14 cellular contexts compared by ENCODE assay signal in the genomic region with DNA sequence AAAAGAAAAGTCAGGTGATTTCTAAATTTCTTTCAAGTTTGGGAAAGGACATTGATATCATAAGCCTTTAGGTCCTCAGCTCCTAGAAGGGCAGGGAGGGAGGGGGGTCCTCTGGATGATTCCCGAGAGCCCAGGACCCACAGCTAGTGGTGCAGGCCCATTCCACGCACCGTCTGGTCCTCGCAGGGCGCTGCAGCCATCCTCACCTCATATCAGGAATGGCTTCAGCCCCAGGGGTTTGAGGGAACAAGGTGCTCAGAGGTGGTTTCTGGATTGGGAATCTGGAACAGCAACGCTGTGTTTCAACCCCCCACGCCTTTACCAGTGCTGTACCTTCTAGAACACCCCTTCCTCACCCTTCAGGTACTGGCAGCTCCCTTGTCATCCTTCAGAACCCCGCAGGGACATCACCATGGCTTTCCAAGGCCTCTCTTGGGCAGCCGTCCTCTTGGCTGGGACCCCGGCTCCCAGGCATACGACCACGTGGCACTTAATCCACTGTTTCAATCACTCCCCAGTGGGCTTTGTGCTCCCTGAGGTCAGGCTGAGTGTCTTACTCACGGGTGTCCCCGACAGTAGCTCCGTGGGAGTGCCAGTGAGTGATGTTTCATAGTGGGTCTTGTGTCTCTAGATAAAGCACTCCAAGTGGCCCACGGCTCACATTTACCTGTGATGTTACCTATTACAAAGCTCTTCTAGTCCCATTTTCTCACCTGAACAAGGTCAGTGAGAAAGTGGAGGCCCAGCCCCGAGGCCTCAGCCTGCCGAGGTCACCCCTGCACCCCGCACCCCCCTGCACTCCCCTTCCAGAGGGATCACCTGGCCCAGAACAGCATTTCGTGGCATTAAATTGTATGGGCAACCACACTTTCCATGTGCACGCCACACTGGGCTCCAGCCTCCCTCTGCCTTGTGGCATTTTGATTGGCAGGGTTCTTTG.
"Had no signal": no experiment of that assay in that cellular context is flagged by ENCODE, and none has a peak within 500 bp of the region (broad histone marks: within the 10 kb centered on the region; RNA-seq: fewer than 3 reads in every experiment).

No MANE protein-coding gene starts in this region.

- H3K27ac Mint-ChIP-seq: activated CD4-positive, alpha-beta T cell treated with anti-CD3 and anti-CD28 coated beads, Interleukin-2, amount 10 ng/mL, durations not matched to agents 7 days and 5 days; activated naive CD8-positive, alpha-beta T cell; activated T-cell treated with anti-CD3 and anti-CD28 coated beads, Interleukin-2, amount 50 U/mL, for 72 hours; dendritic cell treated with granulocyte-macrophage colony-stimulating factor and Interleukin-4, amounts not matched to agents 40 ng/mL and 50 ng/mL, for 4 days; effector memory CD8-positive, alpha-beta T cell; stimulated activated naive CD8-positive, alpha-beta T cell treated with anti-CD3 and anti-CD28 coated beads, Interleukin-15, Interleukin-2, amounts not matched to agents 100 ng/mL and 50 ng/mL, for 24 hours; T-helper 1 cell treated with Interleukin-12 subunit alpha and Interleukin-12 subunit beta and Interleukin-4 antibody, amounts not matched to agents 30 μg/mL and 1 μg/mL, for 36 hours had no signal

- H3K36me3 ChIP-seq: upper lobe of left lung had no signal

- H3K9me3 ChIP-seq: upper lobe of left lung had no signal

- H3K27ac ChIP-seq: foreskin keratinocyte, skin epidermis, upper lobe of left lung had no signal

- H3K36me3 Mint-ChIP-seq: activated naive CD8-positive, alpha-beta T cell had no signal

- H3K4me3 Mint-ChIP-seq: activated CD4-positive, alpha-beta T cell treated with anti-CD3 and anti-CD28 coated beads, Interleukin-2, amount 10 ng/mL, durations not matched to agents 7 days and 5 days; activated naive CD8-positive, alpha-beta T cell; activated T-cell treated with anti-CD3 and anti-CD28 coated beads, Interleukin-2, amount 50 U/mL, for 72 hours; dendritic cell treated with granulocyte-macrophage colony-stimulating factor and Interleukin-4, amounts not matched to agents 40 ng/mL and 50 ng/mL, for 4 days; effector memory CD8-positive, alpha-beta T cell; stimulated activated naive CD8-positive, alpha-beta T cell treated with anti-CD3 and anti-CD28 coated beads, Interleukin-15, Interleukin-2, amounts not matched to agents 100 ng/mL and 50 ng/mL, for 24 hours; T-helper 1 cell treated with Interleukin-12 subunit alpha and Interleukin-12 subunit beta and Interleukin-4 antibody, amounts not matched to agents 30 μg/mL and 1 μg/mL, for 36 hours had no signal

- H3K9me3 Mint-ChIP-seq: activated CD4-positive, alpha-beta T cell treated with anti-CD3 and anti-CD28 coated beads, Interleukin-2, amount 10 ng/mL, durations not matched to agents 7 days and 5 days; activated T-cell treated with anti-CD3 and anti-CD28 coated beads, Interleukin-2, amount 50 U/mL, for 72 hours; dendritic cell treated with granulocyte-macrophage colony-stimulating factor and Interleukin-4, amounts not matched to agents 40 ng/mL and 50 ng/mL, for 4 days; effector memory CD8-positive, alpha-beta T cell; stimulated activated naive CD8-positive, alpha-beta T cell treated with anti-CD3 and anti-CD28 coated beads, Interleukin-15, Interleukin-2, amounts not matched to agents 100 ng/mL and 50 ng/mL, for 24 hours; T-helper 1 cell treated with Interleukin-12 subunit alpha and Interleukin-12 subunit beta and Interleukin-4 antibody, amounts not matched to agents 30 μg/mL and 1 μg/mL, for 36 hours had no signal

- H3K4me1 ChIP-seq: foreskin keratinocyte, upper lobe of left lung had no signal

- H3K4me3 ChIP-seq: skin epidermis, upper lobe of left lung had no signal

- H3K27me3 Mint-ChIP-seq: activated CD4-positive, alpha-beta T cell treated with anti-CD3 and anti-CD28 coated beads, Interleukin-2, amount 10 ng/mL, durations not matched to agents 7 days and 5 days; activated naive CD8-positive, alpha-beta T cell; dendritic cell treated with granulocyte-macrophage colony-stimulating factor and Interleukin-4, amounts not matched to agents 40 ng/mL and 50 ng/mL, for 4 days; stimulated activated naive CD8-positive, alpha-beta T cell treated with anti-CD3 and anti-CD28 coated beads, Interleukin-15, Interleukin-2, amounts not matched to agents 100 ng/mL and 50 ng/mL, for 24 hours had no signal

- H3K27me3 ChIP-seq: foreskin keratinocyte, upper lobe of left lung had no signal

- DNase-seq: activated CD4-positive, alpha-beta T cell treated with anti-CD3 and anti-CD28 coated beads, Interleukin-2, amount 10 ng/mL, durations not matched to agents 7 days and 5 days; activated CD8-positive, alpha-beta memory T cell treated with anti-CD3 and anti-CD28 coated beads, Interleukin-2, amount 50 U/mL, for 48 hours; activated gamma-delta T cell treated with Interleukin-2 at 50 U/mL for 16 hours; activated T-cell treated with anti-CD3 and anti-CD28 coated beads, Interleukin-2, amount 50 U/mL, for 72 hours; effector memory CD8-positive, alpha-beta T cell; foreskin keratinocyte; mesendoderm; SHP77 treated with DMSO at 0.1 percent for 48 hours; upper lobe of left lung had no signal

- ATAC-seq: activated T-cell treated with anti-CD3 and anti-CD28 coated beads, Interleukin-2, amount 50 U/mL, for 72 hours; effector memory CD8-positive, alpha-beta T cell; foreskin keratinocyte had no signal

- H3K4me1 Mint-ChIP-seq: activated CD4-positive, alpha-beta T cell treated with anti-CD3 and anti-CD28 coated beads, Interleukin-2, amount 10 ng/mL, durations not matched to agents 7 days and 5 days had no signal
